ENCODE assay signal across 16 cellular contexts in the genomic region with DNA sequence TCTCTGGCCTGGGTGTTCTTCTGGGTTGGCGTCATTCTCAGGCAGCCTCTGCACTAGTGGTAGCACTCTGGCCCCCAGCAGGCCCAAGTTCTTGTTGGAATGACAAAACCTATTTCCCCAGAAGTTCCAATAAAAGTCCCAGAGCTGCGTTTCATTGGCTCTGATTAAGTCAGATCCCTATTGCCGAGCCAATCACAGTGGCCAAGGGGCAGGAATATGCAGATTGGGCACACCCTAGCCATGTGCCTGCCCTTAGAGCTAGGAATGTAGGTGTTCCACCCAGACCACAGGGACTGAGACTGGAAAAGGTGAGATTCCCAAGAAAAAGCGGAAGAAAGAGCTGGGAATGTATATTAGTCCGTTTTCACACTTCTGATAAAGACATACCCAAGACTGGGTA.
"Had no signal": no experiment of that assay in that cellular context is flagged by ENCODE, and none has a peak within 500 bp of the region (broad histone marks: within the 10 kb centered on the region; RNA-seq: fewer than 3 reads in every experiment).

No MANE protein-coding gene starts in this region.

- DNase-seq: activated CD4-positive, alpha-beta T cell treated with anti-CD3 and anti-CD28 coated beads for 1 hour; activated T-cell treated with anti-CD3 and anti-CD28 coated beads for 4 hours; effector memory CD4-positive, alpha-beta T cell; kidney; midbrain; stomach; T1000; trophoblast cell had no signal

- ATAC-seq: left lobe of liver had no signal

- H3K27ac ChIP-seq: skin epidermis, stomach, VCaP had no signal

- H3K27me3 Mint-ChIP-seq: activated naive CD8-positive, alpha-beta T cell; dendritic cell treated with granulocyte-macrophage colony-stimulating factor and Interleukin-4, amounts not matched to agents 40 ng/mL and 50 ng/mL, for 4 days; progenitor cell of endocrine pancreas had no signal

- H3K4me1 Mint-ChIP-seq: neural crest cell had no signal

- H3K4me1 ChIP-seq: stomach had no signal

- H3K4me3 Mint-ChIP-seq: activated naive CD8-positive, alpha-beta T cell; dendritic cell treated with granulocyte-macrophage colony-stimulating factor and Interleukin-4, amounts not matched to agents 40 ng/mL and 50 ng/mL, for 4 days; neural crest cell had no signal

- H3K27ac Mint-ChIP-seq: activated naive CD8-positive, alpha-beta T cell; dendritic cell treated with granulocyte-macrophage colony-stimulating factor and Interleukin-4, amounts not matched to agents 40 ng/mL and 50 ng/mL, for 4 days; progenitor cell of endocrine pancreas had no signal

- H3K27me3 ChIP-seq: stomach had no signal

- H3K4me3 ChIP-seq: lung, skin epidermis, stomach had no signal
